In the genomic region with DNA sequence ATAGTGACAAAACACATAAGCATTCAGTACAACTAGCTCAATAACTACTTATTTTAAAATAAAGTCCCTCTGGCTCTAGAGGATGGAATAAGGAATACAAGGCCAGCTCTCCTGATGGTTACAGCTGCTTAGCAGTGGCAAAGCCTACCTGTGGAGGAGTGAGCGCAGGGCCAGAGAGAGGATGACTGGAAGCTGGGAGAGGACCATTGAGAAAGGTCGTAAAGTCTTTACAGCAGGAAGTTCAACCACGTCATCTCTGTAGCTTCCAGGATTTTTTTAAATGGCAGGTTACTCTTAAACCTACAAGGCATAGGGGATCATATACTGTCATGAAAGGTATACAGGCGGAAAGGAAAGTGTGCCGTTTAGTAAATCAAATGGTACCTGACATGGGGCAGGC, we compare ENCODE assay signal across 31 cellular contexts. TPM values are rescaled to one million over a fixed set of nuclear protein-coding genes. Genes with fewer than 3 reads are reported as not detected.
DNase-seq lines count a peak whose midpoint lies in the region; ATAC-seq and TF ChIP-seq lines count a peak whose summit lies in the region.
"Had no signal": no experiment of that assay in that cellular context is flagged by ENCODE, and none has a peak within 500 bp of the region (broad histone marks: within the 10 kb centered on the region; RNA-seq: fewer than 3 reads in every experiment).

No MANE protein-coding gene starts in this region.

- no peaks in the 10 kb centered on the region for H3F3A ChIP-seq in PC-3 (ENCODE audit: low read length, unreplicated experiment)

- H3K4me3 ChIP-seq in PC-3 (ENCODE audit: low read length) (no peak overlapping the region), mesendoderm (ENCODE audit: low read length) (no peak overlapping the region), stomach (no peak overlapping the region)
- H3K4me3 ChIP-seq: coronary artery, esophagus muscularis mucosa, GM23338, thyroid gland had no signal

- CTCF ChIA-PET in PC-3 (lab: Charles Lee): no interaction called here

- no peaks in the 10 kb centered on the region for H3K9me3 ChIP-seq in PC-3 (ENCODE audit: low read length)
- H3K9me3 ChIP-seq in stomach: no peaks in the 10 kb centered on the region
- H3K9me3 ChIP-seq: esophagus muscularis mucosa, thyroid gland had no signal

- H3K27me3 ChIP-seq in PC-3 (ENCODE audit: low read length): no peaks in the 10 kb centered on the region
- no peaks in the 10 kb centered on the region for H3K27me3 ChIP-seq in mesendoderm (ENCODE audit: insufficient read depth, low read length, poor library complexity)
- H3K27me3 ChIP-seq in stomach: no peaks in the 10 kb centered on the region
- H3K27me3 ChIP-seq: esophagus muscularis mucosa, thyroid gland had no signal

- TF ChIP-seq EP300 in stomach (IDR thresholded peaks at IDR 0.05): no peak

- no peak overlapping the region for H2BK15ac ChIP-seq in mesendoderm (replicated peaks; ENCODE audit: low read depth)

- H2BK120ac ChIP-seq in mesendoderm (ENCODE audit: low read depth, low read length): no peak overlapping the region

- H3K4me2 ChIP-seq in PC-3 (ENCODE audit: low read length) (0 out of 2 replicates have a peak overlapping the region, but pooled peaks have one; percentile 30), mesendoderm (ENCODE audit: low read length) (no peak overlapping the region)
- H3K4me2 ChIP-seq: GM23338 had no signal

- no peak overlapping the region for H4K5ac ChIP-seq in mesendoderm (ENCODE audit: low read length)

- 0 out of 2 replicates have a peak, but pooled peaks cover 3% of the 10 kb centered on the region for H3K36me3 ChIP-seq in PC-3 (ENCODE audit: low read depth, low read length)
- no peaks in the 10 kb centered on the region for H3K36me3 ChIP-seq in mesendoderm (ENCODE audit: control insufficient read depth, insufficient read depth, low read length)
- peaks cover 0 to 5% (median 0%) of the 10 kb centered on the region in 4 donors for H3K36me3 ChIP-seq in stomach
- H3K36me3 ChIP-seq: esophagus muscularis mucosa, thyroid gland had no signal

- H3K27ac ChIP-seq in PC-3 (ENCODE audit: low read length) (peak overlapping the region; percentile 91), mesendoderm (ENCODE audit: low read depth, low read length) (no peak overlapping the region), stomach (peak overlapping the region; percentile 16 to 85 (median 69))
- H3K27ac ChIP-seq: 22Rv1, esophagus muscularis mucosa had no signal

- H2AFZ ChIP-seq in PC-3 (ENCODE audit: low read length): no peak overlapping the region
- H2AFZ ChIP-seq: GM23338 had no signal

- H3K4ac ChIP-seq in mesendoderm (ENCODE audit: low read depth, low read length): no peak overlapping the region

- no peak overlapping the region for H2AK5ac ChIP-seq in mesendoderm (ENCODE audit: low read length)

- H4K8ac ChIP-seq in mesendoderm (ENCODE audit: low read depth, low read length): no peak overlapping the region

- TF ChIP-seq CTCF in PC-3 (conservative IDR thresholded peaks at IDR 0.05; ENCODE audit: low read depth, low read length): no peak
- TF ChIP-seq CTCF in stomach (IDR thresholded peaks at IDR 0.05): no peak

- H3K18ac ChIP-seq in mesendoderm (ENCODE audit: low read length): no peak overlapping the region

- ATAC-seq in PC-3 (peak; percentile 52), GM18870 (IDR thresholded peaks at IDR 0.05; ENCODE audit: unreplicated experiment) (no peak), HG02642 (IDR thresholded peaks at IDR 0.05; ENCODE audit: poor library complexity, unreplicated experiment) (no peak)
- no peak for ATAC-seq in stimulated activated naive CD8-positive, alpha-beta T cell treated with anti-CD3 and anti-CD28 coated beads, Interleukin-15, Interleukin-2, amounts not matched to agents 100 U/mL and 50 U/mL, for 24 hours
- ATAC-seq: activated CD4-positive, alpha-beta T cell treated with anti-CD3 and anti-CD28 coated beads for 36 hours; activated T-cell treated with anti-CD3 and anti-CD28 coated beads, Interleukin-2, amount 50 U/mL, for 4 hours; GM23338 had no signal

- peaks cover 24% of the 10 kb centered on the region; the same call in 1 of the 2 replicates for H3K79me2 ChIP-seq in PC-3 (ENCODE audit: low read length)
- H3K79me2 ChIP-seq in mesendoderm (ENCODE audit: control insufficient read depth, insufficient read depth, low read length): no peaks in the 10 kb centered on the region

- H3K4me1 ChIP-seq in PC-3 (ENCODE audit: insufficient read depth, low read length): peaks cover 78% of the 10 kb centered on the region
- H3K4me1 ChIP-seq in mesendoderm (ENCODE audit: control insufficient read depth, low read depth, low read length): no peaks in the 10 kb centered on the region
- H3K4me1 ChIP-seq in stomach: peaks cover 60 to 100% (median 85%) of the 10 kb centered on the region in 4 donors

- H3K56ac ChIP-seq in mesendoderm (ENCODE audit: low read length): peak overlapping the region; percentile 9

- DNase-seq in DMS 273 (lab: John Stamatoyannopoulos, UW; ENCODE audit: unreplicated experiment) (peak; percentile 22), DMS 273 treated with DMSO at 0.1 percent for 48 hours (lab: John Stamatoyannopoulos, UW) (no peak), PC-3 (peak; percentile 51), mesendoderm (no peak), stomach (no peak)
- no peak for DNase-seq in stimulated activated naive CD8-positive, alpha-beta T cell treated with anti-CD3 and anti-CD28 coated beads, Interleukin-15, Interleukin-2, amounts not matched to agents 100 U/mL and 50 U/mL, for 24 hours
- DNase-seq: activated CD4-positive, alpha-beta T cell treated with anti-CD3 and anti-CD28 coated beads for 36 hours; activated naive CD4-positive, alpha-beta T cell treated with Interleukin-2 at 50 U/mL for 16 hours; activated T-cell treated with anti-CD3 and anti-CD28 coated beads, Interleukin-2, amount 50 U/mL, for 4 hours; AML-193; amygdala; CD4-positive, alpha-beta memory T cell; endodermal cell; GDM1; HFFc6; KBM-7; kidney; naive B cell; NCI-H1436 treated with DMSO at 0.1 percent for 48 hours; NCI-H69; occipital lobe; retina; stimulated activated CD4-positive, alpha-beta T cell treated with anti-CD3 and anti-CD28 coated beads, Interleukin-4, amount 100 ng/mL, for 1 hour; stimulated activated naive CD4-positive, alpha-beta T cell; thyroid gland had no signal

- H3K9me2 ChIP-seq in PC-3 (replicated peaks; ENCODE audit: low read length): no peaks in the 10 kb centered on the region

- H4K20me1 ChIP-seq in PC-3 (ENCODE audit: low read length): no peaks in the 10 kb centered on the region

- no peaks in the 10 kb centered on the region for H3K79me1 ChIP-seq in mesendoderm (ENCODE audit: low read length)

- no TSS peak for BruUV-seq in PC-3 (replicated peaks; lab: Mats Ljungman, UMichigan)

- no peak overlapping the region for H3K9ac ChIP-seq in PC-3 (ENCODE audit: low read length)
- H3K9ac ChIP-seq in mesendoderm (ENCODE audit: low read length): no peak overlapping the region

- POLR2A ChIA-PET in PC-3 (lab: Charles Lee; ENCODE audit: unreplicated experiment): no interaction called here

- H3K23ac ChIP-seq in mesendoderm (ENCODE audit: low read length): no peak overlapping the region

- no peak for TF ChIP-seq POLR2A in stomach (IDR thresholded peaks at IDR 0.05)

- no peak overlapping the region for H2BK5ac ChIP-seq in mesendoderm (ENCODE audit: low read length)

- intact Hi-C loops in PC-3 (cut with micrococcal nuclease): no loop called here
- intact Hi-C loops in stomach (cut with DNase I; ENCODE audit: low total_unique reads): no loop called here

- WGBS in mesendoderm (ENCODE audit: extremely low coverage, insufficient coverage, low lambda C conversion rate): no CpG with 5 or more reads among the region's 5 CpGs
- WGBS in stomach, 5 donors: 83 to 92% (median 84%) methylated on average over 5 of the region's 5 CpGs

RNA-seq across cellular contexts. Expression of a gene that starts 26.3 kb away (rescaled TPM):
- total RNA-seq in PC-3 (2014; rRNA removed) (43.3 and 51.1 TPM in 2 replicates), stomach (100 to 1,000 TPM in 2 of 5 donors, 10 to 100 TPM in 3; 40.8 to 193 (median 58.4) TPM)
- 8.1 TPM for polyA plus RNA-seq in mesendoderm (2013, experiment 1 of 2)
- polyA plus RNA-seq in mesendoderm (2013, experiment 2 of 2): 8.6 TPM
- 100 to 1,000 TPM in 1 of 3 donors, 10 to 100 TPM in 2; 67.3 to 113 (median 94.3) TPM for polyA plus RNA-seq in stomach

Comparison
In these comparisons a context has a peak if more than half of its experiments do, and no peak if none do; other contexts are left out.
1. DNase-seq: peak in DMS 273 (single experiment) and PC-3 (single experiment); none in DMS 273 treated with DMSO at 0.1 percent for 48 hours (single experiment), mesendoderm (single experiment), stomach (single experiment) and stimulated activated naive CD8-positive, alpha-beta T cell treated with anti-CD3 and anti-CD28 coated beads, Interleukin-15, Interleukin-2, amounts not matched to agents 100 U/mL and 50 U/mL, for 24 hours (single experiment).